21 cellular contexts compared by ENCODE assay signal in the genomic region with DNA sequence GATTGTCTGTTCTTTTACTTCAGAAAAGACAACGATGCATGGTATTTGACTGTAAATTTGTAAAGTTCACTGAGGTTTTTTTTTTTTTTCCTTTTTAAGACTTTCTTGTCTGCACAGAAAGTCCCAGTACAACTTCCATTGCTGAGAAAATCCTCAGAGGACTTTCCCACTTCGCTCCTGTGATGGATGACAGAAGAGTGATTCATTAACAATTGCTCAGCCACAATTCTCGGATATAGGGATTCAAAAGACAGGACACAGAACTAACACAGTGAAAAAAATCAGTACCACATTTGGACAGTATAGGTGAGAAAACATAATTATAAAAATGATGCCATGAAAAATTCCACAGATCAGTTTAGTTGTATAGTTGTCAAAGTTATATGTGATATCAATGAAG. TPM values are rescaled to one million over a fixed set of nuclear protein-coding genes. Genes with fewer than 3 reads are reported as not detected.
DNase-seq lines count a peak whose midpoint lies in the region; ATAC-seq, FAIRE-seq and TF ChIP-seq lines count a peak whose summit lies in the region.
"Had no signal": no experiment of that assay in that cellular context is flagged by ENCODE, and none has a peak within 500 bp of the region (broad histone marks: within the 10 kb centered on the region; RNA-seq: fewer than 3 reads in every experiment).

No MANE protein-coding gene starts in this region.

- no peak overlapping the region for H2BK12ac ChIP-seq in neuronal stem cell (ENCODE audit: low read length)

- H2BK120ac ChIP-seq in neuronal stem cell (ENCODE audit: low read depth, low read length) = no peak overlapping the region

- H2AFZ ChIP-seq in neuronal stem cell (ENCODE audit: low read length) = no peak overlapping the region

- H3K9me3 ChIP-seq in gastrocnemius medialis (no peaks in the 10 kb centered on the region), neuronal stem cell (replicated peaks in 1 of 2; ENCODE audit: control insufficient read depth in 2 of 2, insufficient read depth in 1 of 2, low read depth in 1 of 2, low read length in 2 of 2) (no peaks in the 10 kb centered on the region)
- H3K9me3 ChIP-seq: BLaER1 had no signal

- H3K27ac ChIP-seq in gastrocnemius medialis = no peak overlapping the region
- H3K27ac ChIP-seq in neuronal stem cell (replicated peaks; ENCODE audit: low read length) = no peak overlapping the region
- H3K27ac ChIP-seq: BLaER1, cardiac muscle cell had no signal

- whole genome bisulfite sequencing in neuronal stem cell (ENCODE audit: extremely low coverage in 2 of 2, insufficient read length in 2 of 2, insufficient replicate concordance in 1 of 2), 2 donors = no CpG with 5 or more reads among the region's 3 CpGs

- H3K23ac ChIP-seq in neuronal stem cell (ENCODE audit: low read depth, low read length, poor library complexity) = no peak overlapping the region

- peak; percentile 92 for FAIRE-seq in RCC 7860 (lab: Jason Lieb, UNC)

- H2BK15ac ChIP-seq in neuronal stem cell (ENCODE audit: low read length) = no peak overlapping the region

- no peak overlapping the region for H3K4ac ChIP-seq in neuronal stem cell (ENCODE audit: low read length)

- H4K91ac ChIP-seq in neuronal stem cell (ENCODE audit: low read depth, low read length, poor library complexity) = no peak overlapping the region

- peaks cover 0 to 63% of the 10 kb centered on the region in 2 donors for H3K36me3 ChIP-seq in gastrocnemius medialis
- H3K36me3 ChIP-seq in neuronal stem cell (replicated peaks in 1 of 2; ENCODE audit: control insufficient read depth in 2 of 2, insufficient read depth in 2 of 2, low read length in 2 of 2) = peaks cover 15 to 81% of the 10 kb centered on the region in 2 donors

- H3K4me3 Mint-ChIP-seq in stimulated activated effector memory CD8-positive, alpha-beta T cell treated with anti-CD3 and anti-CD28 coated beads, Interleukin-12 subunit alpha, Interleukin-12 subunit beta, amount 100 ng/mL, for 72 hours = no peak overlapping the region
- H3K4me3 Mint-ChIP-seq in activated T-helper 2 cell treated with anti-CD3 and anti-CD28 coated beads, Interferon-gamma antibody, Interleukin-2, Interleukin-4, amounts not matched to agents 10 μg/mL and 5 μg/mL and 100 μg/mL, durations not matched to agents 14 hours and 24 hours and 36 hours (ENCODE audit: low read depth) = no peak overlapping the region
- H3K4me3 Mint-ChIP-seq: IgD-negative memory B cell; naive B cell; T-helper 2 cell treated with Interferon-gamma antibody and Interleukin-4, amounts not matched to agents 5 μg/mL and 100 μg/mL, for 36 hours; type B pancreatic cell had no signal

- no peak for TF ChIP-seq POLR2A in gastrocnemius medialis (IDR thresholded peaks at IDR 0.05)

- no peak for TF ChIP-seq CTCF in gastrocnemius medialis (IDR thresholded peaks at IDR 0.05 in 4 of 5, conservative IDR thresholded peaks at IDR 0.05 in 1 of 5)

- in situ Hi-C loops in Caki2 (cut with HindIII; ENCODE audit: low pct_unique_long_range_greater_than_20kb, low sequenced_read_pairs) = no loop called here
- in situ Hi-C loops in gastrocnemius medialis (cut with MboI; ENCODE audit: low sequenced_read_pairs in 4 of 4) = no loop called here

- no peak overlapping the region for H3K27ac Mint-ChIP-seq in stimulated activated effector memory CD8-positive, alpha-beta T cell treated with anti-CD3 and anti-CD28 coated beads, Interleukin-12 subunit alpha, Interleukin-12 subunit beta, amount 100 ng/mL, for 72 hours
- no peak overlapping the region for H3K27ac Mint-ChIP-seq in activated T-helper 2 cell treated with anti-CD3 and anti-CD28 coated beads, Interferon-gamma antibody, Interleukin-2, Interleukin-4, amounts not matched to agents 10 μg/mL and 5 μg/mL and 100 μg/mL, durations not matched to agents 14 hours and 24 hours and 36 hours
- H3K27ac Mint-ChIP-seq: IgD-negative memory B cell; T-helper 2 cell treated with Interferon-gamma antibody and Interleukin-4, amounts not matched to agents 5 μg/mL and 100 μg/mL, for 36 hours; type B pancreatic cell had no signal

- peaks cover 83% of the 10 kb centered on the region for H3K36me3 Mint-ChIP-seq in stimulated activated effector memory CD8-positive, alpha-beta T cell treated with anti-CD3 and anti-CD28 coated beads, Interleukin-12 subunit alpha, Interleukin-12 subunit beta, amount 100 ng/mL, for 72 hours
- H3K36me3 Mint-ChIP-seq in activated T-helper 2 cell treated with anti-CD3 and anti-CD28 coated beads, Interferon-gamma antibody, Interleukin-2, Interleukin-4, amounts not matched to agents 10 μg/mL and 5 μg/mL and 100 μg/mL, durations not matched to agents 14 hours and 24 hours and 36 hours (ENCODE audit: low read depth) = peaks cover 48% of the 10 kb centered on the region

- no peaks in the 10 kb centered on the region for H3K27me3 ChIP-seq in gastrocnemius medialis
- no peaks in the 10 kb centered on the region for H3K27me3 ChIP-seq in neuronal stem cell (ENCODE audit: control insufficient read depth in 3 of 3, insufficient read depth in 3 of 3, low read depth in 1 of 3, low read length in 3 of 3)
- H3K27me3 ChIP-seq: BLaER1, cardiac muscle cell had no signal

- H3K14ac ChIP-seq in neuronal stem cell (ENCODE audit: low read length) = no peak overlapping the region

- H3K4me1 ChIP-seq in gastrocnemius medialis = no peaks in the 10 kb centered on the region
- H3K4me1 ChIP-seq in neuronal stem cell (ENCODE audit: control insufficient read depth in 2 of 2, insufficient read depth in 1 of 2, low read depth in 1 of 2, low read length in 2 of 2) = no peaks in the 10 kb centered on the region
- H3K4me1 ChIP-seq: BLaER1 had no signal

- DNase-seq in Caki2 (ENCODE audit: low read depth) = peak; percentile 11
- peak; percentile 72 for DNase-seq in RCC 7860 (ENCODE audit: low spot score)
- peak; percentile 44 to 93 for DNase-seq in dermis microvascular lymphatic vessel endothelial cell (ENCODE audit: low read depth in 2 of 2)
- peak; percentile 61 for DNase-seq in kidney tubule cell (ENCODE audit: low spot score)
- DNase-seq in stimulated activated effector memory CD8-positive, alpha-beta T cell treated with anti-CD3 and anti-CD28 coated beads, Interleukin-12 subunit alpha, Interleukin-12 subunit beta, amount 100 ng/mL, for 72 hours (ENCODE audit: low spot score in 2 of 2) = no peak
- no peak for DNase-seq in gastrocnemius medialis
- DNase-seq in activated T-helper 2 cell treated with anti-CD3 and anti-CD28 coated beads, Interferon-gamma antibody, Interleukin-2, Interleukin-4, amounts not matched to agents 10 μg/mL and 5 μg/mL and 100 μg/mL, durations not matched to agents 14 hours and 24 hours and 36 hours (ENCODE audit: low spot score) = no peak
- no peak for DNase-seq in neuronal stem cell (ENCODE audit: low spot score)
- DNase-seq: activated CD4-positive, alpha-beta T cell treated with anti-CD3 and anti-CD28 coated beads, Interleukin-2, amount 50 U/mL, for 4 hours; activated gamma-delta T cell; Calu3; H7; naive B cell; NCI-H1436; NCI-H510A treated with DMSO at 0.1 percent for 48 hours; right cardiac atrium had no signal

- no peak for ATAC-seq in stimulated activated effector memory CD8-positive, alpha-beta T cell treated with anti-CD3 and anti-CD28 coated beads, Interleukin-12 subunit alpha, Interleukin-12 subunit beta, amount 100 ng/mL, for 72 hours
- no peak for ATAC-seq in gastrocnemius medialis
- ATAC-seq: right cardiac atrium had no signal

- H3K79me1 ChIP-seq in neuronal stem cell (ENCODE audit: low read depth, low read length) = no peaks in the 10 kb centered on the region

- intact Hi-C loops in gastrocnemius medialis (cut with DNase I; ENCODE audit: low total_unique reads) = no loop called here
- intact Hi-C loops in activated T-helper 2 cell treated with anti-CD3 and anti-CD28 coated beads, Interferon-gamma antibody, Interleukin-2, Interleukin-4, amounts not matched to agents 10 μg/mL and 5 μg/mL and 100 μg/mL, durations not matched to agents 14 hours and 24 hours and 36 hours (cut with micrococcal nuclease) = no loop called here

- no peak overlapping the region for H4K8ac ChIP-seq in neuronal stem cell (ENCODE audit: low read depth, low read length)

- no peak overlapping the region for H3K18ac ChIP-seq in neuronal stem cell (ENCODE audit: low read length)

- H3K4me2 ChIP-seq in neuronal stem cell (ENCODE audit: insufficient read depth, low read length, poor library complexity, severe bottlenecking) = no peak overlapping the region
- H3K4me2 ChIP-seq: BLaER1 had no signal

- H3K9me3 Mint-ChIP-seq in stimulated activated effector memory CD8-positive, alpha-beta T cell treated with anti-CD3 and anti-CD28 coated beads, Interleukin-12 subunit alpha, Interleukin-12 subunit beta, amount 100 ng/mL, for 72 hours = no peaks in the 10 kb centered on the region
- H3K9me3 Mint-ChIP-seq in activated T-helper 2 cell treated with anti-CD3 and anti-CD28 coated beads, Interferon-gamma antibody, Interleukin-2, Interleukin-4, amounts not matched to agents 10 μg/mL and 5 μg/mL and 100 μg/mL, durations not matched to agents 14 hours and 24 hours and 36 hours = no peaks in the 10 kb centered on the region
- H3K9me3 Mint-ChIP-seq: IgD-negative memory B cell; T-helper 2 cell treated with Interferon-gamma antibody and Interleukin-4, amounts not matched to agents 5 μg/mL and 100 μg/mL, for 36 hours; type B pancreatic cell had no signal

- H2AK5ac ChIP-seq in neuronal stem cell (ENCODE audit: low read depth, low read length) = no peak overlapping the region

- H3K27me3 Mint-ChIP-seq in activated T-helper 2 cell treated with anti-CD3 and anti-CD28 coated beads, Interferon-gamma antibody, Interleukin-2, Interleukin-4, amounts not matched to agents 10 μg/mL and 5 μg/mL and 100 μg/mL, durations not matched to agents 14 hours and 24 hours and 36 hours (ENCODE audit: low read depth) = no peaks in the 10 kb centered on the region
- H3K27me3 Mint-ChIP-seq: IgD-negative memory B cell, naive B cell, type B pancreatic cell had no signal

- H3K4me3 ChIP-seq in gastrocnemius medialis (no peak overlapping the region), neuronal stem cell (ENCODE audit: low read length in 2 of 2) (no peak overlapping the region)
- H3K4me3 ChIP-seq: BLaER1, cardiac muscle cell had no signal

- H3K9ac ChIP-seq in neuronal stem cell (ENCODE audit: low read depth, low read length, poor library complexity) = no peak overlapping the region
- H3K9ac ChIP-seq: BLaER1 had no signal

- H3K4me1 Mint-ChIP-seq in stimulated activated effector memory CD8-positive, alpha-beta T cell treated with anti-CD3 and anti-CD28 coated beads, Interleukin-12 subunit alpha, Interleukin-12 subunit beta, amount 100 ng/mL, for 72 hours = no peaks in the 10 kb centered on the region
- peaks cover 2% of the 10 kb centered on the region for H3K4me1 Mint-ChIP-seq in activated T-helper 2 cell treated with anti-CD3 and anti-CD28 coated beads, Interferon-gamma antibody, Interleukin-2, Interleukin-4, amounts not matched to agents 10 μg/mL and 5 μg/mL and 100 μg/mL, durations not matched to agents 14 hours and 24 hours and 36 hours (ENCODE audit: low read depth)

- H2BK5ac ChIP-seq in neuronal stem cell (ENCODE audit: low read length) = no peak overlapping the region

RNA-seq across cellular contexts. Expression of a gene that starts 48.0 kb away (rescaled TPM):
- 3.5 and 6.1 TPM in 2 replicates for total RNA-seq in Caki2 (2014; rRNA removed; shearing (Covaris generic); ENCODE audit: low replicate concordance)
- 14.4 and 16.9 TPM in 2 replicates for total RNA-seq in dermis microvascular lymphatic vessel endothelial cell
- total RNA-seq in gastrocnemius medialis = 10 to 100 TPM; 12.6 to 28.6 (median 21.6) TPM
- 85.9 and 87.4 TPM in 2 replicates for total RNA-seq in activated T-helper 2 cell treated with anti-CD3 and anti-CD28 coated beads, Interferon-gamma antibody, Interleukin-2, Interleukin-4, amounts not matched to agents 10 μg/mL and 5 μg/mL and 100 μg/mL, durations not matched to agents 14 hours and 24 hours and 36 hours
- polyA plus RNA-seq in neuronal stem cell (2013, experiment 1 of 2) = 50.7 TPM
- 59.6 TPM for polyA plus RNA-seq in neuronal stem cell (2013, experiment 2 of 2)

Comparison
In these comparisons a context has a peak if more than half of its experiments do, and no peak if none do; other contexts are left out.
1. DNase-seq: peak in Caki2 (single experiment), RCC 7860 (single experiment), dermis microvascular lymphatic vessel endothelial cell (2 of 2) and kidney tubule cell (single experiment); none in stimulated activated effector memory CD8-positive, alpha-beta T cell treated with anti-CD3 and anti-CD28 coated beads, Interleukin-12 subunit alpha, Interleukin-12 subunit beta, amount 100 ng/mL, for 72 hours (0 of 2), gastrocnemius medialis (0 of 2), activated T-helper 2 cell treated with anti-CD3 and anti-CD28 coated beads, Interferon-gamma antibody, Interleukin-2, Interleukin-4, amounts not matched to agents 10 μg/mL and 5 μg/mL and 100 μg/mL, durations not matched to agents 14 hours and 24 hours and 36 hours (single experiment) and neuronal stem cell (single experiment).